Comparison of ENCODE assay signal across 20 cellular contexts in genomic region chrX:109793191-109793590, GRCh38.
"Had no signal": no experiment of that assay in that cellular context is flagged by ENCODE, and none has a peak within 500 bp of the region (broad histone marks: within the 10 kb centered on the region; RNA-seq: fewer than 3 reads in every experiment).

No MANE protein-coding gene starts in this region.

- H3K4me1 ChIP-seq: body of pancreas, left ventricle myocardium inferior, prostate gland, right atrium auricular region, spleen, vagina had no signal

- H3K4me3 ChIP-seq: body of pancreas, left ventricle myocardium inferior, ovary, prostate gland, right atrium auricular region, spleen, thoracic aorta, vagina had no signal

- DNase-seq: activated CD4-positive, alpha-beta T cell treated with anti-CD3 and anti-CD28 coated beads, Interleukin-2, amount 10 ng/mL, durations not matched to agents 7 days and 5 days; activated CD8-positive, alpha-beta T cell treated with anti-CD3 and anti-CD28 coated beads, Interleukin-2, amount 10 ng/mL, durations not matched to agents 7 days and 5 days; activated gamma-delta T cell; anterior cingulate cortex; body of pancreas; caudate nucleus; effector memory CD4-positive, alpha-beta T cell; kidney glomerular epithelial cell; left ventricle myocardium inferior; ovary; spleen; stimulated activated CD4-positive, alpha-beta T cell treated with anti-CD3 and anti-CD28 coated beads, Interleukin-4, amount 100 ng/mL, for 24 hours; stimulated activated naive CD4-positive, alpha-beta T cell treated with Interleukin-2 at 50 U/mL for 16 hours had no signal

- H3K36me3 ChIP-seq: left ventricle myocardium inferior, ovary, prostate gland, right atrium auricular region, spleen, thoracic aorta, vagina had no signal

- ATAC-seq: activated CD4-positive, CD25-positive, alpha-beta regulatory T cell treated with anti-CD3 and anti-CD28 coated beads, Interleukin-2, amount 50 U/mL, for 24 hours; activated CD8-positive, alpha-beta T cell treated with anti-CD3 and anti-CD28 coated beads, Interleukin-2, amount 10 ng/mL, durations not matched to agents 7 days and 5 days; body of pancreas; natural killer cell treated with Interleukin-12 subunit alpha and Interleukin-12 subunit beta and Interleukin-15 and Interleukin-18, amount 100 ng/mL, for 72 hours had no signal

- H3K27me3 ChIP-seq: body of pancreas, ovary, right atrium auricular region, spleen, vagina had no signal

- H3K27ac ChIP-seq: body of pancreas, left ventricle myocardium inferior, ovary, prostate gland, right atrium auricular region, spleen, thoracic aorta, vagina, VCaP had no signal
